ENCODE assay signal across 29 cellular contexts in genomic region chr7:1227071-1227804, GRCh38. TPM values are rescaled to one million over a fixed set of nuclear protein-coding genes. Genes with fewer than 3 reads are reported as not detected.
DNase-seq lines count a peak whose midpoint lies in the region; TF ChIP-seq lines count a peak whose summit lies in the region.
"Had no signal": no experiment of that assay in that cellular context is flagged by ENCODE, and none has a peak within 500 bp of the region (broad histone marks: within the 10 kb centered on the region; RNA-seq: fewer than 3 reads in every experiment).

No MANE protein-coding gene starts in this region.

- H3K4me3 ChIP-seq in endodermal cell (ENCODE audit: low read length) (no peak overlapping the region), neural progenitor cell (peak overlapping the region; percentile 33)
- H3K4me3 ChIP-seq: heart left ventricle, SJCRH30, skin epidermis had no signal

- peak; percentile 29 for TF ChIP-seq CTCF in endodermal cell (conservative IDR thresholded peaks at IDR 0.05)
- TF ChIP-seq CTCF in neural progenitor cell (IDR thresholded peaks at IDR 0.05) = no peak

- H3K27me3 ChIP-seq in endodermal cell (ENCODE audit: control insufficient read depth, insufficient read depth, low read length, poor library complexity, severe bottlenecking) (peaks cover 97% of the 10 kb centered on the region), neural progenitor cell (peaks cover 100% of the 10 kb centered on the region)

- H3K27ac ChIP-seq in endodermal cell (ENCODE audit: low read depth, low read length) (peak overlapping the region; percentile 87), neural progenitor cell (no peak overlapping the region)
- H3K27ac ChIP-seq: heart left ventricle, SJCRH30, skin epidermis had no signal

- peak overlapping the region; percentile 74 for H3K4me2 ChIP-seq in neural progenitor cell

- H3K27me3 Mint-ChIP-seq in IgD-negative memory B cell = peaks cover 45% of the 10 kb centered on the region
- H3K27me3 Mint-ChIP-seq in endodermal cell (ENCODE audit: insufficient read depth) = peaks cover 93% of the 10 kb centered on the region
- peaks cover 70% of the 10 kb centered on the region for H3K27me3 Mint-ChIP-seq in neural progenitor cell (ENCODE audit: insufficient read depth, low read depth)

- H3K9me3 ChIP-seq in endodermal cell (ENCODE audit: control insufficient read depth, low read length) (no peaks in the 10 kb centered on the region), neural progenitor cell (ENCODE audit: low read depth) (no peaks in the 10 kb centered on the region)
- H3K9me3 ChIP-seq: heart left ventricle, SJCRH30 had no signal

- peaks cover 73% of the 10 kb centered on the region for H4K20me1 ChIP-seq in neural progenitor cell (ENCODE audit: low read depth)

- H3K4me3 Mint-ChIP-seq in IgD-negative memory B cell = peak overlapping the region in 1 of 4 donors; percentile 40
- H3K4me3 Mint-ChIP-seq in endodermal cell = peak overlapping the region; percentile 29
- H3K4me3 Mint-ChIP-seq in neural progenitor cell = peak overlapping the region; percentile 52
- H3K4me3 Mint-ChIP-seq: activated CD8-positive, alpha-beta T cell treated with anti-CD3 and anti-CD28 coated beads for 36 hours; activated naive CD8-positive, alpha-beta T cell had no signal

- no peaks in the 10 kb centered on the region for H3K36me3 ChIP-seq in endodermal cell (ENCODE audit: control insufficient read depth, insufficient read depth, low read length)
- H3K36me3 ChIP-seq in neural progenitor cell = no peaks in the 10 kb centered on the region
- H3K36me3 ChIP-seq: heart left ventricle, SJCRH30 had no signal

- H3K9ac ChIP-seq in endodermal cell (ENCODE audit: extremely low read depth, low read length, poor library complexity, severe bottlenecking) (no peak overlapping the region), neural progenitor cell (no peak overlapping the region)

- DNase-seq in ELF-1 (ENCODE audit: low read depth, low spot score) (peak; percentile 45), endodermal cell (peak; percentile 74), neural progenitor cell (ENCODE audit: low spot score) (peak; percentile 64), superior temporal gyrus (ENCODE audit: extremely low spot score) (no peak), COLO829 (ENCODE audit: low spot score) (no peak), NCI-H526 (lab: John Stamatoyannopoulos, UW) (no peak)
- DNase-seq: activated CD4-positive, CD25-positive, alpha-beta regulatory T cell treated with anti-CD3 and anti-CD28 coated beads, Interleukin-2, amount 50 U/mL, for 72 hours; activated CD8-positive, alpha-beta T cell treated with anti-CD3 and anti-CD28 coated beads for 36 hours; anterior cingulate cortex; Calu3; cortex of kidney; DND-41; foreskin fibroblast; mammary epithelial cell; NCI-H2029 treated with DMSO at 0.1 percent for 48 hours; occipital lobe; SJCRH30; stimulated activated CD8-positive, alpha-beta memory T cell treated with anti-CD3 and anti-CD28 coated beads, Interleukin-4, amount 100 ng/mL, for 48 hours; T-helper 1 cell; trophoblast cell had no signal

- H3K36me3 Mint-ChIP-seq in IgD-negative memory B cell (no peaks in the 10 kb centered on the region), endodermal cell (ENCODE audit: low read depth) (no peaks in the 10 kb centered on the region), neural progenitor cell (no peaks in the 10 kb centered on the region)
- H3K36me3 Mint-ChIP-seq: activated naive CD8-positive, alpha-beta T cell had no signal

- no peak overlapping the region for H2AFZ ChIP-seq in neural progenitor cell (replicated peaks)

- H3K4me1 ChIP-seq in endodermal cell (ENCODE audit: control insufficient read depth, insufficient read depth, low read length) (peaks cover 11% of the 10 kb centered on the region), neural progenitor cell (peaks cover 34% of the 10 kb centered on the region)
- H3K4me1 ChIP-seq: SJCRH30 had no signal

- H3K79me2 ChIP-seq in neural progenitor cell (ENCODE audit: low read depth) = no peaks in the 10 kb centered on the region

- peaks cover 90% of the 10 kb centered on the region for H3F3A ChIP-seq in neural progenitor cell (ENCODE audit: low read depth)

- H3K4me1 Mint-ChIP-seq in IgD-negative memory B cell (peaks cover 0 to 5% (median 5%) of the 10 kb centered on the region in 3 donors), endodermal cell (peaks cover 19% of the 10 kb centered on the region), neural progenitor cell (peaks cover 42% of the 10 kb centered on the region)

- peak overlapping the region; percentile 23 to 87 (median 84) for H3K27ac Mint-ChIP-seq in IgD-negative memory B cell
- no peak overlapping the region for H3K27ac Mint-ChIP-seq in endodermal cell
- no peak overlapping the region for H3K27ac Mint-ChIP-seq in neural progenitor cell
- H3K27ac Mint-ChIP-seq: activated CD8-positive, alpha-beta T cell treated with anti-CD3 and anti-CD28 coated beads for 36 hours; activated naive CD8-positive, alpha-beta T cell; activated T-helper 2 cell treated with anti-CD3 and anti-CD28 coated beads, Interferon-gamma antibody, Interleukin-2, Interleukin-4, amounts not matched to agents 10 μg/mL and 5 μg/mL and 100 μg/mL, durations not matched to agents 14 hours and 24 hours and 36 hours had no signal

- WGBS in endodermal cell (ENCODE audit: insufficient coverage in 1 of 2, insufficient read length in 1 of 2), 2 experiments = 20 to 24% methylated on average over 3 to 24 of the region's 25 CpGs

- H3K9me3 Mint-ChIP-seq in IgD-negative memory B cell = peaks cover 0 to 4% (median 0%) of the 10 kb centered on the region in 3 donors
- no peaks in the 10 kb centered on the region for H3K9me3 Mint-ChIP-seq in endodermal cell
- H3K9me3 Mint-ChIP-seq in neural progenitor cell = no peaks in the 10 kb centered on the region
- H3K9me3 Mint-ChIP-seq: activated CD8-positive, alpha-beta T cell treated with anti-CD3 and anti-CD28 coated beads for 36 hours; activated T-helper 2 cell treated with anti-CD3 and anti-CD28 coated beads, Interferon-gamma antibody, Interleukin-2, Interleukin-4, amounts not matched to agents 10 μg/mL and 5 μg/mL and 100 μg/mL, durations not matched to agents 14 hours and 24 hours and 36 hours had no signal

RNA-seq across cellular contexts. Expression of gene UNCX, which starts 5.4 kb away (rescaled TPM):
- not detected for polyA plus RNA-seq in IgD-negative memory B cell
- total RNA-seq in endodermal cell = under 1 TPM in 1 of 2 donors, not detected in 1; 0.13 TPM
- 15.6 TPM for polyA plus RNA-seq in endodermal cell (2013, experiment 1 of 2)
- polyA plus RNA-seq in endodermal cell (2013, experiment 2 of 2) = 11.1 TPM
- not detected in 2 replicates for total RNA-seq in neural progenitor cell (ENCODE audit: low replicate concordance)
- total RNA-seq: activated CD8-positive, alpha-beta T cell treated with anti-CD3 and anti-CD28 coated beads for 36 hours; activated T-helper 2 cell treated with anti-CD3 and anti-CD28 coated beads, Interferon-gamma antibody, Interleukin-2, Interleukin-4, amounts not matched to agents 10 μg/mL and 5 μg/mL and 100 μg/mL, durations not matched to agents 14 hours and 24 hours and 36 hours; Calu3; esophagus mucosa; heart left ventricle; mammary epithelial cell; MCF 10A; occipital lobe; RPMI7951 had no signal
- polyA plus RNA-seq: AG04450, heart left ventricle, mammary epithelial cell had no signal

Comparison
In these comparisons a context has a peak if more than half of its experiments do, and no peak if none do; other contexts are left out.
1. DNase-seq: peak in ELF-1 (single experiment), endodermal cell (single experiment) and neural progenitor cell (single experiment); none in superior temporal gyrus (single experiment), COLO829 (single experiment) and NCI-H526 (0 of 2).
2. H3K27ac Mint-ChIP-seq: peak in IgD-negative memory B cell (3 of 3); none in endodermal cell (single experiment) and neural progenitor cell (single experiment).